Comparison of ENCODE assay signal across 19 cellular contexts in the genomic region with DNA sequence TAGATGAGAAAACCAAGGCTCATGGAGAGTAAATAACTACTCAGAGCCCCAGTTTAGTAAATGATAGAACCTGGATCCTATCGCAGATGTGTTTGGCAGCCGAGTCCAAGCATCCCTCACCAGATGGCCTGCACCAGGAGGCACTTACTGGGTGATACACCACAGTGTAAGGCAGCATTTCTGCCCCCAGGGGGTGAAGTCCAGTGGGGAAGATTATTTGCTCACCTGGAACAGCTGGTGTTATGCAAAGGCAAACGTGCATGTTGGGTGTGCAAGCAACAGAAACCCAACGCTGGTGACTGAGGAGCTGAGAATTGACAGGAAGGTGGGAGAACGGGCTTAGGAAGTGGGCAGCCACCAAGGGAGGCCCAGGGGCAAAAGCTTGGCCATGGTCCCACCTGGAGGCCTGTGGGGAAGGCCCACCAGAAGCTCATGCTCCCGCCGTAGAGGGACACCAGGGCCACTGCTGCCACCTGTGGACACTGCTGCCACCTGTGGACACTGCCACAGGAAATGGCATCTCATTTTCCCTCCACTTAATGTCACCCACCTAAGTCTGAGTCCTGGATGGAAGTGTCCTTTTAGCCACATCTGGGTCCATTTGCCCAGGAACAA.
A peak's percentile ranks its signal among the peaks of the same experiment; 100 is the strongest.
DNase-seq lines count a peak whose midpoint lies in the region; ATAC-seq, FAIRE-seq and TF ChIP-seq lines count a peak whose summit lies in the region.
"Had no signal": no experiment of that assay in that cellular context is flagged by ENCODE, and none has a peak within 500 bp of the region (broad histone marks: within the 10 kb centered on the region; RNA-seq: fewer than 3 reads in every experiment).

No MANE protein-coding gene starts in this region.

- no peaks in the 10 kb centered on the region for H3K27me3 ChIP-seq in WERI-Rb-1 (ENCODE audit: insufficient read depth, low read depth, severe bottlenecking)
- no peaks in the 10 kb centered on the region for H3K27me3 ChIP-seq in small intestine (ENCODE audit: control insufficient read depth in 2 of 2, insufficient read depth in 2 of 2, low read length in 2 of 2)
- H3K27me3 ChIP-seq in prostate gland (replicated peaks; ENCODE audit: insufficient read depth): no peaks in the 10 kb centered on the region
- H3K27me3 ChIP-seq in heart right ventricle: no peaks in the 10 kb centered on the region
- H3K27me3 ChIP-seq: brain microvascular endothelial cell had no signal

- ATAC-seq in heart right ventricle (no peak), HG02642 (IDR thresholded peaks at IDR 0.05; ENCODE audit: poor library complexity, unreplicated experiment) (no peak)
- ATAC-seq: activated naive CD8-positive, alpha-beta T cell treated with anti-CD3 and anti-CD28 coated beads, Interleukin-2, amount 50 U/mL, for 24 hours had no signal

- H3K9me3 ChIP-seq in WERI-Rb-1 (ENCODE audit: severe bottlenecking): no peaks in the 10 kb centered on the region
- H3K9me3 ChIP-seq in small intestine (ENCODE audit: control insufficient read depth, low read depth): no peaks in the 10 kb centered on the region
- no peaks in the 10 kb centered on the region for H3K9me3 ChIP-seq in prostate gland
- no peaks in the 10 kb centered on the region for H3K9me3 ChIP-seq in heart right ventricle

- TF ChIP-seq CTCF in WERI-Rb-1 (IDR thresholded peaks at IDR 0.05; ENCODE audit: low read depth, low read length): peak; percentile 29; the same call in 1 of the 2 replicates
- TF ChIP-seq CTCF in prostate gland (IDR thresholded peaks at IDR 0.05): no peak
- TF ChIP-seq CTCF in heart right ventricle (IDR thresholded peaks at IDR 0.05): no peak

- no peak for TF ChIP-seq POLR2A in prostate gland (IDR thresholded peaks at IDR 0.05)

- 52 to 63% (median 63%) methylated on average over 7 of the region's 7 CpGs for WGBS in small intestine, 3 donors
- 79% methylated on average over 7 of the region's 7 CpGs for WGBS in prostate gland
- 75 to 83% methylated on average over 7 of the region's 7 CpGs for whole genome bisulfite sequencing in heart right ventricle, 2 donors

- intact Hi-C loops in prostate gland (cut with DNase I): no loop called here
- intact Hi-C loops in heart right ventricle (cut with DNase I): no loop called here

- no peak for FAIRE-seq in small intestine (lab: Jason Lieb, UNC)
- FAIRE-seq: endothelial cell of umbilical vein had no signal

- H3K4me1 ChIP-seq in small intestine (ENCODE audit: control insufficient read depth in 2 of 2, insufficient read depth in 1 of 2, low read depth in 1 of 2, low read length in 1 of 2): no peaks in the 10 kb centered on the region
- peaks cover 3% of the 10 kb centered on the region for H3K4me1 ChIP-seq in prostate gland (replicated peaks)
- peaks cover 0 to 13% (median 0%) of the 10 kb centered on the region in 9 donors for H3K4me1 ChIP-seq in heart right ventricle

- peak; percentile 68 for DNase-seq in NCI-H2196 (lab: John Stamatoyannopoulos, UW; ENCODE audit: unreplicated experiment)
- DNase-seq in NCI-H2196 treated with DMSO at 0.1 percent for 48 hours (lab: John Stamatoyannopoulos, UW; ENCODE audit: unreplicated experiment): no peak
- DNase-seq in NCI-H146 (lab: John Stamatoyannopoulos, UW): peak; percentile 99
- no peak for DNase-seq in WERI-Rb-1
- DNase-seq in small intestine: peak; percentile 27
- DNase-seq in prostate gland (ENCODE audit: low spot score): no peak
- no peak for DNase-seq in heart right ventricle
- DNase-seq: activated CD4-positive, alpha-beta T cell treated with anti-CD3 and anti-CD28 coated beads, Interleukin-2, amount 10 ng/mL, durations not matched to agents 7 days and 5 days; activated naive CD8-positive, alpha-beta T cell treated with anti-CD3 and anti-CD28 coated beads, Interleukin-2, amount 50 U/mL, for 24 hours; brain microvascular endothelial cell; C1 segment of cervical spinal cord; DMS79; H7; mesenchymal stem cell; stimulated activated CD4-positive, alpha-beta T cell treated with anti-CD3 and anti-CD28 coated beads, Interleukin-4, amount 100 ng/mL, for 24 hours had no signal

- H3K4me3 ChIP-seq in WERI-Rb-1 (ENCODE audit: low read depth, low read length) (no peak overlapping the region), small intestine (ENCODE audit: low read depth in 1 of 2, low read length in 2 of 2) (no peak overlapping the region), prostate gland (no peak overlapping the region), heart right ventricle (no peak overlapping the region)
- H3K4me3 ChIP-seq: skin epidermis had no signal

- no peaks in the 10 kb centered on the region for H3K36me3 ChIP-seq in WERI-Rb-1
- no peaks in the 10 kb centered on the region for H3K36me3 ChIP-seq in small intestine (ENCODE audit: control insufficient read depth in 2 of 2, insufficient read depth in 2 of 2, low read length in 2 of 2)
- H3K36me3 ChIP-seq in prostate gland: no peaks in the 10 kb centered on the region
- H3K36me3 ChIP-seq in heart right ventricle: no peaks in the 10 kb centered on the region
- H3K36me3 ChIP-seq: brain microvascular endothelial cell had no signal

- H3K27ac ChIP-seq in WERI-Rb-1 (no peak overlapping the region), small intestine (ENCODE audit: low read depth in 1 of 2, low read length in 1 of 2) (no peak overlapping the region), prostate gland (no peak overlapping the region), heart right ventricle (no peak overlapping the region)
- H3K27ac ChIP-seq: brain microvascular endothelial cell, HL-60 had no signal

Comparison
In these comparisons a context has a peak if more than half of its experiments do, and no peak if none do; other contexts are left out.
1. DNase-seq: peak in NCI-H2196 (single experiment), NCI-H146 (single experiment) and small intestine (single experiment); none in NCI-H2196 treated with DMSO at 0.1 percent for 48 hours (single experiment), WERI-Rb-1 (single experiment), prostate gland (single experiment) and heart right ventricle (0 of 2).